Comparison of ENCODE assay signal across 8 cellular contexts in genomic region chr2:173962036-173962435, GRCh38. TPM values are rescaled to one million over a fixed set of nuclear protein-coding genes. Genes with fewer than 3 reads are reported as not detected.
A peak's percentile ranks its signal among the peaks of the same experiment; 100 is the strongest.
DNase-seq lines count a peak whose midpoint lies in the region; ATAC-seq and TF ChIP-seq lines count a peak whose summit lies in the region.

No MANE protein-coding gene starts in this region.

- H3K4me1 ChIP-seq in SK-N-SH (ENCODE audit: control insufficient read depth in 1 of 2, insufficient read depth in 2 of 2, low read depth in 1 of 2, low read length in 1 of 2), result peaks cover 12 to 14% of the 10 kb centered on the region in 2 experiments; a peak in 2 of 4 replicates
- H3K4me1 ChIP-seq in SJCRH30, result peaks cover 11% of the 10 kb centered on the region

- H3F3A ChIP-seq in SK-N-SH (replicated peaks; ENCODE audit: insufficient read depth), result peaks cover 30% of the 10 kb centered on the region

- no peaks in the 10 kb centered on the region for H3K9me3 Mint-ChIP-seq in stimulated activated naive CD8-positive, alpha-beta T cell treated with anti-CD3 and anti-CD28 coated beads, Interleukin-15, amount 100 ng/mL, for 72 hours

- H3K4me1 Mint-ChIP-seq in stimulated activated naive CD8-positive, alpha-beta T cell treated with anti-CD3 and anti-CD28 coated beads, Interleukin-15, amount 100 ng/mL, for 72 hours, result peaks cover 47% of the 10 kb centered on the region

- H3K4me3 ChIP-seq in SK-N-SH (ENCODE audit: low read depth in 2 of 2, low read length in 1 of 2) (peak overlapping the region; percentile 65 to 91), SJCRH30 (peak overlapping the region; percentile 90), fibroblast of mammary gland (ENCODE audit: control insufficient read depth, low read depth, low read length) (peak overlapping the region; percentile 88)

- H3K79me2 ChIP-seq in SK-N-SH (ENCODE audit: insufficient read depth), result peaks cover 67% of the 10 kb centered on the region

- peaks cover 10% of the 10 kb centered on the region; the same call in 1 of the 2 replicates for H3K9me3 ChIP-seq in SK-N-SH
- H3K9me3 ChIP-seq in SJCRH30 (replicated peaks), result no peaks in the 10 kb centered on the region; the same call in 1 of the 2 replicates

- no peak for DNase-seq in SK-N-SH
- peak; percentile 9 to 61 for DNase-seq in SJCRH30
- DNase-seq in fibroblast of mammary gland (ENCODE audit: low read depth), result no peak
- no peak for DNase-seq in stimulated activated naive CD8-positive, alpha-beta T cell treated with anti-CD3 and anti-CD28 coated beads, Interleukin-15, amount 100 ng/mL, for 72 hours
- no peak for DNase-seq in cerebellar cortex (ENCODE audit: low spot score)

- no peaks in the 10 kb centered on the region for H3K27me3 ChIP-seq in SK-N-SH (ENCODE audit: insufficient read depth)
- H3K27me3 ChIP-seq in SJCRH30, result no peaks in the 10 kb centered on the region

- no peak overlapping the region for H2AFZ ChIP-seq in SK-N-SH (ENCODE audit: low read depth)

- H3K27ac Mint-ChIP-seq in stimulated activated naive CD8-positive, alpha-beta T cell treated with anti-CD3 and anti-CD28 coated beads, Interleukin-15, amount 100 ng/mL, for 72 hours, result peak overlapping the region; percentile 90 to 100

- CTCF ChIA-PET in SK-N-SH (lab: Yijun Ruan, JAX), result interaction anchor here (0.7 to 1.3 kb wide), 4 partner anchors 18 to 934 kb away, joined by 3 to 5 read pairs (median 3); no protein-coding TSS in a partner anchor

- peak overlapping the region; percentile 74 for H3K4me2 ChIP-seq in SK-N-SH

- TF ChIP-seq EP300 in SK-N-SH (IDR thresholded peaks at IDR 0.05; ENCODE audit: borderline replicate concordance in 1 of 2, low read depth in 1 of 2, low read length in 1 of 2), result no peak

- 90% methylated on average over 1 of the region's 1 CpG for WGBS in SK-N-SH (ENCODE audit: low lambda C conversion rate)

- peak overlapping the region; percentile 95 to 97 for H3K4me3 Mint-ChIP-seq in stimulated activated naive CD8-positive, alpha-beta T cell treated with anti-CD3 and anti-CD28 coated beads, Interleukin-15, amount 100 ng/mL, for 72 hours

- H3K27me3 Mint-ChIP-seq in stimulated activated naive CD8-positive, alpha-beta T cell treated with anti-CD3 and anti-CD28 coated beads, Interleukin-15, amount 100 ng/mL, for 72 hours, result no peaks in the 10 kb centered on the region

- POLR2A ChIA-PET in SK-N-SH (lab: Yijun Ruan, JAX), result no interaction called here

- ATAC-seq in SK-N-SH treated with all-trans-retinoic acid at 6 μM for 48 hours (no peak), HG02571 (IDR thresholded peaks at IDR 0.05; ENCODE audit: unreplicated experiment) (no peak), HG03354 (IDR thresholded peaks at IDR 0.05; ENCODE audit: poor library complexity, severe bottlenecking, unreplicated experiment) (no peak)
- ATAC-seq in stimulated activated naive CD8-positive, alpha-beta T cell treated with anti-CD3 and anti-CD28 coated beads, Interleukin-15, amount 100 ng/mL, for 72 hours, result no peak

- H3K36me3 ChIP-seq in SK-N-SH (replicated peaks in 1 of 2; ENCODE audit: control insufficient read depth in 1 of 2, insufficient read depth in 2 of 2, low read length in 1 of 2) (peaks cover 28 to 36% of the 10 kb centered on the region in 2 experiments), SJCRH30 (peaks cover 33% of the 10 kb centered on the region)

- H3K9me2 ChIP-seq in SK-N-SH, result no peaks in the 10 kb centered on the region

- H4K20me1 ChIP-seq in SK-N-SH (ENCODE audit: insufficient read depth), result peaks cover 48% of the 10 kb centered on the region

- TF ChIP-seq RAD21 in SK-N-SH (IDR thresholded peaks at IDR 0.05; ENCODE audit: low read length), result no peak

- peak overlapping the region; percentile 99; the same call in 1 of the 2 replicates for H3K9ac ChIP-seq in SK-N-SH

- no peak for TF ChIP-seq CTCF in SK-N-SH (IDR thresholded peaks at IDR 0.05)
- TF ChIP-seq CTCF in fibroblast of mammary gland (conservative IDR thresholded peaks at IDR 0.05; ENCODE audit: control insufficient read depth, insufficient read depth, low read depth, low read length), result no peak

- H3K27ac ChIP-seq in SK-N-SH (ENCODE audit: low read depth in 2 of 2, low read length in 1 of 2) (peak overlapping the region; percentile 28 to 95; a peak in 2 of 4 replicates), SJCRH30 (peak overlapping the region; percentile 94; the same call in 1 of the 2 replicates)

TF ChIP-seq in SK-N-SH, 30 proteins besides CTCF, POLR2A, EP300 and RAD21 (continues in another document):
- TF ChIP-seq USF2 (IDR thresholded peaks at IDR 0.05; ENCODE audit: borderline replicate concordance, low read depth, low read length), result no peak
- no peak for TF ChIP-seq MAX (IDR thresholded peaks at IDR 0.05; ENCODE audit: low read depth)
- TF ChIP-seq IRF3 (IDR thresholded peaks at IDR 0.05; ENCODE audit: low read depth, low read length), result no peak

TF ChIP-seq in SK-N-SH treated with all-trans-retinoic acid at 6 μM for 48 hours, 23 proteins besides CTCF, POLR2A, EP300 and RAD21 (continues in another document):
- TF ChIP-seq RARB (CRISPR knock-in tag; IDR thresholded peaks at IDR 0.05) (no peak), ZC3H10 (CRISPR knock-in tag; IDR thresholded peaks at IDR 0.05) (no peak), OSR1 (CRISPR knock-in tag; IDR thresholded peaks at IDR 0.05) (no peak), CSRNP3 (CRISPR knock-in tag; IDR thresholded peaks at IDR 0.05) (no peak), TCF4 (CRISPR knock-in tag; IDR thresholded peaks at IDR 0.05; ENCODE audit: borderline replicate concordance) (no peak), ZNF8 (CRISPR knock-in tag; IDR thresholded peaks at IDR 0.05) (no peak), ZFP3 (CRISPR knock-in tag; IDR thresholded peaks at IDR 0.05) (no peak), ZNF565 (CRISPR knock-in tag; conservative IDR thresholded peaks at IDR 0.05; ENCODE audit: low read depth) (no peak), CSDC2 (CRISPR knock-in tag; IDR thresholded peaks at IDR 0.05) (no peak), ESRRG (CRISPR knock-in tag; IDR thresholded peaks at IDR 0.05) (no peak), ZNF70 (CRISPR knock-in tag; IDR thresholded peaks at IDR 0.05) (no peak), CREB5 (CRISPR knock-in tag; IDR thresholded peaks at IDR 0.05; ENCODE audit: low read depth) (no peak), POU6F1 (CRISPR knock-in tag; IDR thresholded peaks at IDR 0.05; ENCODE audit: borderline replicate concordance, low read depth) (no peak), SNAI2 (CRISPR knock-in tag; IDR thresholded peaks at IDR 0.05) (no peak), ZFP30 (CRISPR knock-in tag; IDR thresholded peaks at IDR 0.05) (no peak), PATZ1 (CRISPR knock-in tag; IDR thresholded peaks at IDR 0.05; ENCODE audit: borderline replicate concordance) (no peak)

RNA-seq across cellular contexts. Expression of gene SP3, which starts 3.1 kb away (rescaled TPM):
- 23.1 and 28.9 TPM in 2 replicates for polyA plus RNA-seq in SK-N-SH (2012; rRNA removed)
- polyA plus RNA-seq in SK-N-SH (2012; cell fraction: cytosol; rRNA removed), result 25.0 and 30.2 TPM in 2 replicates
- 12.7 and 27.2 TPM in 2 replicates for polyA plus RNA-seq in SK-N-SH (2012; cell fraction: nucleus; rRNA removed)
- total RNA-seq in SJCRH30 (2014; rRNA removed; shearing (Covaris generic)), result 133 and 148 TPM in 2 replicates

Comparison
In these comparisons a context has a peak if more than half of its experiments do, and no peak if none do; other contexts are left out.
1. DNase-seq: peak in SJCRH30 (2 of 2); none in SK-N-SH (single experiment), fibroblast of mammary gland (single experiment), stimulated activated naive CD8-positive, alpha-beta T cell treated with anti-CD3 and anti-CD28 coated beads, Interleukin-15, amount 100 ng/mL, for 72 hours (0 of 2) and cerebellar cortex (single experiment).
2. Peak in every context shown above with its lines, with median percentiles within 50 percentile points of each other: H3K4me3 ChIP-seq.